ENCODE assay signal across 9 cellular contexts in genomic region chr12:106106892-106107291, GRCh38. TPM values are rescaled to one million over a fixed set of nuclear protein-coding genes. Genes with fewer than 3 reads are reported as not detected.
DNase-seq lines count a peak whose midpoint lies in the region; ATAC-seq and TF ChIP-seq lines count a peak whose summit lies in the region.
"Had no signal": no experiment of that assay in that cellular context is flagged by ENCODE, and none has a peak within 500 bp of the region (broad histone marks: within the 10 kb centered on the region; RNA-seq: fewer than 3 reads in every experiment).

No MANE protein-coding gene starts in this region.

- no peaks in the 10 kb centered on the region for H3K36me3 Mint-ChIP-seq in activated T-helper 17 cell treated with anti-CD3 and anti-CD28 coated beads, Interleukin-2, amount 50 U/mL, for 72 hours (ENCODE audit: low read depth)
- peaks cover 6% of the 10 kb centered on the region for H3K36me3 Mint-ChIP-seq in T-helper 17 cell (ENCODE audit: low read depth)

- peaks cover 20 to 27% of the 10 kb centered on the region in 2 donors for H3K4me1 ChIP-seq in left lung

- no peaks in the 10 kb centered on the region for H3K4me1 Mint-ChIP-seq in activated T-helper 17 cell treated with anti-CD3 and anti-CD28 coated beads, Interleukin-2, amount 50 U/mL, for 72 hours
- H3K4me1 Mint-ChIP-seq in T-helper 17 cell: no peaks in the 10 kb centered on the region

- H3K9me3 Mint-ChIP-seq in activated T-helper 17 cell treated with anti-CD3 and anti-CD28 coated beads, Interleukin-2, amount 50 U/mL, for 72 hours: no peaks in the 10 kb centered on the region

- no peak overlapping the region for H3K4me3 Mint-ChIP-seq in activated T-helper 17 cell treated with anti-CD3 and anti-CD28 coated beads, Interleukin-2, amount 50 U/mL, for 72 hours
- no peak overlapping the region for H3K4me3 Mint-ChIP-seq in T-helper 17 cell

- ATAC-seq in left lung: peak; percentile 36
- no peak for ATAC-seq in activated T-helper 17 cell treated with anti-CD3 and anti-CD28 coated beads, Interleukin-2, amount 50 U/mL, for 72 hours (replicated peaks)
- no peak for ATAC-seq in T-helper 17 cell

- no peak overlapping the region for H3K27ac Mint-ChIP-seq in activated T-helper 17 cell treated with anti-CD3 and anti-CD28 coated beads, Interleukin-2, amount 50 U/mL, for 72 hours
- no peak overlapping the region for H3K27ac Mint-ChIP-seq in T-helper 17 cell

- no peaks in the 10 kb centered on the region for H3K27me3 ChIP-seq in left lung

- H3K9me3 ChIP-seq in left lung (no peaks in the 10 kb centered on the region), T-helper 17 cell (ENCODE audit: control insufficient read depth, low read length, poor library complexity, severe bottlenecking) (no peaks in the 10 kb centered on the region)

- peaks cover 44% of the 10 kb centered on the region for H3K27me3 Mint-ChIP-seq in activated T-helper 17 cell treated with anti-CD3 and anti-CD28 coated beads, Interleukin-2, amount 50 U/mL, for 72 hours
- peaks cover 81% of the 10 kb centered on the region for H3K27me3 Mint-ChIP-seq in T-helper 17 cell

- DNase-seq in AG08395 (ENCODE audit: low spot score) (peak; percentile 56), NB4 (ENCODE audit: low read depth) (peak; percentile 16), choroid plexus epithelial cell (ENCODE audit: low read depth) (peak; percentile 85), left lung (no peak), T-helper 17 cell (no peak), T-helper 9 cell (no peak), mesenteric fat pad (ENCODE audit: low spot score) (no peak)
- DNase-seq: effector CD8-positive, alpha-beta T cell had no signal

- TF ChIP-seq CTCF in NB4 (IDR thresholded peaks at IDR 0.05; ENCODE audit: low read depth, low read length) (no peak), choroid plexus epithelial cell (conservative IDR thresholded peaks at IDR 0.05; ENCODE audit: low read depth, low read length) (no peak), left lung (IDR thresholded peaks at IDR 0.05) (no peak)

- H3K4me3 ChIP-seq in NB4 (ENCODE audit: low read depth, low read length) (no peak overlapping the region), choroid plexus epithelial cell (ENCODE audit: low read depth, low read length) (no peak overlapping the region), left lung (no peak overlapping the region)

- TF ChIP-seq POLR2A in NB4 (IDR thresholded peaks at IDR 0.05; ENCODE audit: extremely low read depth, insufficient read length): no peak

- no peaks in the 10 kb centered on the region for H3K36me3 ChIP-seq in left lung

- peak overlapping the region in 1 of 2 donors; percentile 10 for H3K27ac ChIP-seq in left lung

- intact Hi-C loops in left lung (cut with DNase I): no loop called here

RNA-seq across cellular contexts. Expression of gene NUAK1, which starts 31.9 kb away (rescaled TPM):
- total RNA-seq in left lung: 10 to 100 TPM; 11.0 to 11.7 TPM
- total RNA-seq in activated T-helper 17 cell treated with anti-CD3 and anti-CD28 coated beads, Interleukin-2, amount 50 U/mL, for 72 hours: not detected
- total RNA-seq in T-helper 17 cell: under 1 TPM in 1 of 2 donors, not detected in 1; 0.05 TPM
- total RNA-seq in mesenteric fat pad: 54.4 TPM

Comparison
In these comparisons a context has a peak if more than half of its experiments do, and no peak if none do; other contexts are left out.
1. DNase-seq: peak in AG08395 (single experiment), NB4 (single experiment) and choroid plexus epithelial cell (single experiment); none in left lung (0 of 2), T-helper 17 cell (0 of 3), T-helper 9 cell (single experiment) and mesenteric fat pad (single experiment).
2. RNA of gene NUAK1, which starts 31.9 kb away (total RNA-seq): 54.4 TPM in mesenteric fat pad (single experiment) and 11.0 to 11.7 TPM in left lung; 0.05 TPM in T-helper 17 cell and not detected in activated T-helper 17 cell treated with anti-CD3 and anti-CD28 coated beads, Interleukin-2, amount 50 U/mL, for 72 hours; every median in the first group is over 10 times any median in the second.